ENCODE assay signal across 17 cellular contexts in genomic region chr10:82910301-82910700, GRCh38.
DNase-seq lines count a peak whose midpoint lies in the region; ATAC-seq, FAIRE-seq and TF ChIP-seq lines count a peak whose summit lies in the region.
"Had no signal": no experiment of that assay in that cellular context is flagged by ENCODE, and none has a peak within 500 bp of the region (broad histone marks: within the 10 kb centered on the region; RNA-seq: fewer than 3 reads in every experiment).

No MANE protein-coding gene starts in this region.

- H3K27ac ChIP-seq in mammary epithelial cell (ENCODE audit: insufficient read depth, low read depth, low read length) (no peak overlapping the region), breast epithelium (no peak overlapping the region), foreskin keratinocyte (no peak overlapping the region)
- H3K27ac ChIP-seq: BLaER1 treated with 17β-estradiol and CSF1 and Interleukin-3, amounts not matched to agents 10 nM and 100 nM had no signal

- BruUV-seq in mammary epithelial cell (replicated peaks; lab: Mats Ljungman, UMichigan) = no TSS peak

- DNase-seq in mammary epithelial cell = peak; percentile 31
- DNase-seq in breast epithelium (ENCODE audit: low spot score in 2 of 2) = no peak
- DNase-seq in bronchial epithelial cell (ENCODE audit: low read depth) = peak; percentile 2
- DNase-seq in foreskin keratinocyte = peak; percentile 30 to 58
- no peak for DNase-seq in SKM-1 (lab: John Stamatoyannopoulos, UW; ENCODE audit: unreplicated experiment)
- DNase-seq in activated CD4-positive, alpha-beta T cell treated with anti-CD3 and anti-CD28 coated beads, Interleukin-2, amount 50 U/mL, for 1 hour = no peak
- DNase-seq in AG08396 (ENCODE audit: low spot score) = no peak
- DNase-seq: 8988T; Calu3; CD8-positive, alpha-beta T cell; DMS79 treated with DMSO at 0.1 percent for 48 hours; GF-D8; GOT3; H7 had no signal

- intact Hi-C loops in mammary epithelial cell (cut with micrococcal nuclease) = no loop called here
- intact Hi-C loops in breast epithelium (cut with DNase I; ENCODE audit: low total_unique reads) = no loop called here

- H3K9me3 ChIP-seq in mammary epithelial cell (replicated peaks; ENCODE audit: insufficient read depth, low read length) (no peaks in the 10 kb centered on the region), breast epithelium (no peaks in the 10 kb centered on the region)

- H4K20me1 ChIP-seq in mammary epithelial cell (ENCODE audit: insufficient read depth, low read length) = no peaks in the 10 kb centered on the region
- H4K20me1 ChIP-seq: BLaER1 treated with 17β-estradiol and CSF1 and Interleukin-3, amounts not matched to agents 10 nM and 100 nM had no signal

- H3K9ac ChIP-seq in mammary epithelial cell (ENCODE audit: insufficient read depth, low read length) = no peak overlapping the region
- H3K9ac ChIP-seq: BLaER1 treated with 17β-estradiol and CSF1 and Interleukin-3, amounts not matched to agents 10 nM and 100 nM had no signal

- TF ChIP-seq CTCF in mammary epithelial cell (conservative IDR thresholded peaks at IDR 0.05 in 1 of 2, IDR thresholded peaks at IDR 0.05 in 1 of 2; ENCODE audit: extremely low read depth in 1 of 2, insufficient read depth in 1 of 2, low read depth in 1 of 2, low read length in 2 of 2) (no peak), breast epithelium (IDR thresholded peaks at IDR 0.05) (no peak), bronchial epithelial cell (IDR thresholded peaks at IDR 0.05; ENCODE audit: insufficient read depth, low read length, severe bottlenecking) (no peak), foreskin keratinocyte (conservative IDR thresholded peaks at IDR 0.05) (no peak)

- H3K4me3 ChIP-seq in mammary epithelial cell (replicated peaks in 1 of 3; ENCODE audit: insufficient read depth in 1 of 3, low read depth in 2 of 3, low read length in 3 of 3) = no peak overlapping the region
- H3K4me3 ChIP-seq in breast epithelium = no peak overlapping the region
- no peak overlapping the region for H3K4me3 ChIP-seq in bronchial epithelial cell (ENCODE audit: low read depth, low read length)
- H3K4me3 ChIP-seq: BLaER1 treated with 17β-estradiol and CSF1 and Interleukin-3, amounts not matched to agents 10 nM and 100 nM had no signal

- H3K4me2 ChIP-seq in mammary epithelial cell (ENCODE audit: insufficient read depth, low read depth, low read length) = no peak overlapping the region
- H3K4me2 ChIP-seq: BLaER1 treated with 17β-estradiol and CSF1 and Interleukin-3, amounts not matched to agents 10 nM and 100 nM had no signal

- TF ChIP-seq POLR2A in breast epithelium (IDR thresholded peaks at IDR 0.05) = no peak

- in situ Hi-C loops in mammary epithelial cell (cut with MboI; ENCODE audit: low sequenced_read_pairs in 2 of 2) = no loop called here

- dilution Hi-C loops in mammary epithelial cell (cut with HindIII; ENCODE audit: low sequenced_read_pairs) = no loop called here

- no peak for FAIRE-seq in bronchial epithelial cell (lab: Jason Lieb, UNC)
- FAIRE-seq: HTR-8/SVneo had no signal

- H3K36me3 ChIP-seq in mammary epithelial cell (ENCODE audit: insufficient read depth, low read length) = no peaks in the 10 kb centered on the region
- peaks cover 4% of the 10 kb centered on the region for H3K36me3 ChIP-seq in breast epithelium
- no peaks in the 10 kb centered on the region for H3K36me3 ChIP-seq in bronchial epithelial cell (ENCODE audit: control insufficient read depth, insufficient read depth, low read length)
- H3K36me3 ChIP-seq: BLaER1 treated with 17β-estradiol and CSF1 and Interleukin-3, amounts not matched to agents 10 nM and 100 nM had no signal

- H3K27me3 ChIP-seq in mammary epithelial cell (ENCODE audit: insufficient read depth, low read length) = no peaks in the 10 kb centered on the region
- H3K27me3 ChIP-seq in breast epithelium = no peaks in the 10 kb centered on the region
- H3K27me3 ChIP-seq in bronchial epithelial cell (ENCODE audit: control insufficient read depth, insufficient read depth, low read length) = no peaks in the 10 kb centered on the region
- H3K27me3 ChIP-seq in foreskin keratinocyte = no peaks in the 10 kb centered on the region
- H3K27me3 ChIP-seq: BLaER1 treated with 17β-estradiol and CSF1 and Interleukin-3, amounts not matched to agents 10 nM and 100 nM had no signal

- H3K4me1 ChIP-seq in mammary epithelial cell (ENCODE audit: insufficient read depth, low read length) (no peaks in the 10 kb centered on the region), breast epithelium (no peaks in the 10 kb centered on the region), foreskin keratinocyte (no peaks in the 10 kb centered on the region)

- CTCF ChIA-PET in mammary epithelial cell (lab: Charles Lee; ENCODE audit: low non-redundant PET) = no interaction called here

- no peaks in the 10 kb centered on the region for H3K79me2 ChIP-seq in mammary epithelial cell (ENCODE audit: insufficient read depth, low read length)

- no peak overlapping the region for H2AFZ ChIP-seq in mammary epithelial cell (ENCODE audit: low read depth, low read length)

- 61% methylated on average over 3 of the region's 3 CpGs for WGBS in mammary epithelial cell (ENCODE audit: low coverage, missing lambda C conversion rate)

- no peak for ATAC-seq in foreskin keratinocyte
- ATAC-seq: CD8-positive, alpha-beta T cell; HCT116 had no signal

Comparison
In these comparisons a context has a peak if more than half of its experiments do, and no peak if none do; other contexts are left out.
1. DNase-seq: peak in mammary epithelial cell (single experiment), bronchial epithelial cell (single experiment) and foreskin keratinocyte (2 of 2); none in breast epithelium (0 of 2), SKM-1 (single experiment), activated CD4-positive, alpha-beta T cell treated with anti-CD3 and anti-CD28 coated beads, Interleukin-2, amount 50 U/mL, for 1 hour (single experiment) and AG08396 (single experiment).